ENCODE assay signal across 9 cellular contexts in genomic region chr4:94455081-94455480, GRCh38. TPM values are rescaled to one million over a fixed set of nuclear protein-coding genes. Genes with fewer than 3 reads are reported as not detected.
DNase-seq lines count a peak whose midpoint lies in the region; ATAC-seq and TF ChIP-seq lines count a peak whose summit lies in the region.
"Had no signal": no experiment of that assay in that cellular context is flagged by ENCODE, and none has a peak within 500 bp of the region (broad histone marks: within the 10 kb centered on the region; RNA-seq: fewer than 3 reads in every experiment).

No MANE protein-coding gene starts in this region.

- no peaks in the 10 kb centered on the region for H3K9me3 ChIP-seq in adrenal gland (replicated peaks in 1 of 3)
- no peaks in the 10 kb centered on the region for H3K9me3 ChIP-seq in testis
- H3K9me3 ChIP-seq: upper lobe of left lung had no signal

- H3K9ac ChIP-seq in rectal smooth muscle tissue (ENCODE audit: low read length) = no peak overlapping the region

- H3K4me3 ChIP-seq in adrenal gland = peak overlapping the region in 1 of 4 donors; percentile 92
- H3K4me3 ChIP-seq in rectal smooth muscle tissue (ENCODE audit: low read length) = peak overlapping the region; percentile 1
- H3K4me3 ChIP-seq in testis = no peak overlapping the region
- H3K4me3 ChIP-seq: upper lobe of left lung had no signal

- WGBS in adrenal gland, 4 donors = 31 to 45% (median 34%) methylated on average over 3 of the region's 3 CpGs
- 66 to 72% methylated on average over 3 of the region's 3 CpGs for WGBS in testis, 2 donors

- H3K4me1 ChIP-seq in adrenal gland (replicated peaks in 1 of 2) = peaks cover 27 to 69% of the 10 kb centered on the region in 2 donors
- H3K4me1 ChIP-seq in rectal smooth muscle tissue (ENCODE audit: control insufficient read depth, insufficient read depth, low read length) = peaks cover 22% of the 10 kb centered on the region
- peaks cover 11% of the 10 kb centered on the region for H3K4me1 ChIP-seq in testis

- DNase-seq in ELR (ENCODE audit: low read depth) (peak; percentile 78), adrenal gland (peak; percentile 55 to 86 (median 81)), Right ventricle myocardium superior (peak; percentile 77), testis (no peak), GDM1 (lab: John Stamatoyannopoulos, UW) (no peak)

- H3K36me3 ChIP-seq in adrenal gland (replicated peaks in 1 of 2) = peaks cover 0 to 11% of the 10 kb centered on the region in 2 donors
- peaks cover 2% of the 10 kb centered on the region for H3K36me3 ChIP-seq in rectal smooth muscle tissue (ENCODE audit: control insufficient read depth, insufficient read depth, low read length)
- H3K36me3 ChIP-seq in testis (ENCODE audit: low read depth, missing control alignments) = no peaks in the 10 kb centered on the region

- no peak for ATAC-seq in Right ventricle myocardium superior (ENCODE audit: poor library complexity)
- no peak for ATAC-seq in HG03196 (IDR thresholded peaks at IDR 0.05; ENCODE audit: unreplicated experiment)
- no peak for ATAC-seq in HG03342 (IDR thresholded peaks at IDR 0.05; ENCODE audit: unreplicated experiment)

- TF ChIP-seq CTCF in adrenal gland (IDR thresholded peaks at IDR 0.05) (no peak), testis (IDR thresholded peaks at IDR 0.05) (no peak)

- H3K27ac ChIP-seq in adrenal gland (peak overlapping the region in 4 of 5 donors; percentile 10 to 49 (median 36)), rectal smooth muscle tissue (ENCODE audit: low read depth, low read length) (peak overlapping the region; percentile 73), testis (peak overlapping the region in 1 of 2 donors; percentile 98)
- H3K27ac ChIP-seq: upper lobe of left lung had no signal

- H3K27me3 ChIP-seq in adrenal gland = no peaks in the 10 kb centered on the region
- H3K27me3 ChIP-seq in rectal smooth muscle tissue (ENCODE audit: control insufficient read depth, insufficient read depth, low read length) = no peaks in the 10 kb centered on the region
- no peaks in the 10 kb centered on the region for H3K27me3 ChIP-seq in testis
- H3K27me3 ChIP-seq: upper lobe of left lung had no signal

- TF ChIP-seq POLR2A in adrenal gland (IDR thresholded peaks at IDR 0.05) = no peak
- no peak for TF ChIP-seq POLR2A in testis (IDR thresholded peaks at IDR 0.05)

- intact Hi-C loops in adrenal gland (cut with DNase I) = no loop called here
- intact Hi-C loops in Right ventricle myocardium superior (cut with DNase I) = loop anchor here (10.0 kb wide), 2 partner anchors 70 to 110 kb away; no protein-coding TSS in a partner anchor
- intact Hi-C loops in testis (cut with DNase I; ENCODE audit: low total_unique reads) = no loop called here

RNA-seq across cellular contexts. Expression of gene PDLIM5, which starts 3.3 kb away (rescaled TPM):
- total RNA-seq in adrenal gland (100 to 1,000 TPM in 3 of 8 donors, 10 to 100 TPM in 5; 53.9 to 150 (median 84.0) TPM), Right ventricle myocardium superior (979 TPM), testis (10 to 100 TPM; 86.1 to 86.8 TPM)
- polyA plus RNA-seq in adrenal gland (10 to 100 TPM; 26.2 to 92.4 (median 28.9) TPM), testis (ENCODE audit: insufficient read depth, low read depth, low replicate concordance) (45.5 TPM)

Comparison
In these comparisons a context has a peak if more than half of its experiments do, and no peak if none do; other contexts are left out.
1. DNase-seq: peak in ELR (single experiment), adrenal gland (7 of 7) and Right ventricle myocardium superior (single experiment); none in testis (single experiment) and GDM1 (single experiment).